Comparison of ENCODE assay signal across 32 cellular contexts in the genomic region with DNA sequence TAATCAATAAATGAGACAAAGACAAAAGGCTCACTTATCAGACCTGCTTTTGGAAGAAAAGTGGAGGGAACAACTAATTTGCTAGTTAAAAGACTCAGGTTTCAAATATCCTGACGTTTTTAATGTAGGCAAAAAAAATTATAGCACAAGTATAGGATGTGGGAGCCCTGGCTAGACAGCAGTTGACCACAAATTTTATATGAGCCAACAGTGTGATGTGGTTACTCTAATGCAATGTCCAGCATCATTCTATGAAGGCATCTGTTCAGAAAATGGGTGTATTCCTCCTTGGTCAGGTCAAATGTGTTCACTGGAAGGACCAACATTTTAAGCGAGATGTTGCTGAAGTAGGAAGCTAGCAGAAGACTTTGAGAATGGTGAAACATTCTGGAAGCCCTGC.
"Had no signal": no experiment of that assay in that cellular context is flagged by ENCODE, and none has a peak within 500 bp of the region (broad histone marks: within the 10 kb centered on the region; RNA-seq: fewer than 3 reads in every experiment).

No MANE protein-coding gene starts in this region.

- H3K9me3 ChIP-seq: ascending aorta, esophagus muscularis mucosa, gastroesophageal sphincter, pancreas, prostate gland, uterus had no signal

- H3K4me3 ChIP-seq: ascending aorta, esophagus muscularis mucosa, gastroesophageal sphincter, hepatocyte, pancreas, prostate gland, uterus had no signal

- H2AFZ ChIP-seq: hepatocyte had no signal

- H3K27me3 ChIP-seq: ascending aorta, esophagus muscularis mucosa, gastroesophageal sphincter, hepatocyte, pancreas, uterus had no signal

- ATAC-seq: activated CD4-positive, CD25-positive, alpha-beta regulatory T cell treated with anti-CD3 and anti-CD28 coated beads, Interleukin-2, amount 50 U/mL, for 24 hours; gastroesophageal sphincter; left colon; naive thymus-derived CD4-positive, alpha-beta T cell; pancreas; sciatic nerve; stimulated activated memory B cell treated with anti-CD40 and anti-IgM and Interleukin-4, amounts not matched to agents 10 μg/mL and 1 μg/mL and 100 μg/mL, for 72 hours; stimulated activated naive CD8-positive, alpha-beta T cell treated with anti-CD3 and anti-CD28 coated beads, Interleukin-15, amount 100 ng/mL, for 72 hours; T-helper 17 cell had no signal

- DNase-seq: activated CD4-positive, alpha-beta T cell treated with anti-CD3 and anti-CD28 coated beads for 48 hours; activated CD4-positive, alpha-beta T cell treated with anti-CD3 and anti-CD28 coated beads, Interleukin-2, amount 50 U/mL, for 48 hours; activated CD8-positive, alpha-beta memory T cell treated with anti-CD3 and anti-CD28 coated beads for 24 hours; activated effector memory CD4-positive, alpha-beta T cell treated with Interleukin-2 at 50 U/mL for 16 hours; activated naive CD4-positive, alpha-beta T cell treated with Interleukin-2 at 50 U/mL for 16 hours; dermis blood vessel endothelial cell; effector CD4-positive, alpha-beta T cell; left colon; midbrain; naive thymus-derived CD4-positive, alpha-beta T cell; nucleus accumbens; pancreas; retina; small intestine; stimulated activated CD4-positive, alpha-beta T cell treated with anti-CD3 and anti-CD28 coated beads, Interleukin-4, amount 100 ng/mL, for 4 hours; stimulated activated CD8-positive, alpha-beta memory T cell treated with anti-CD3 and anti-CD28 coated beads, Interleukin-4, amount 100 ng/mL, for 48 hours; stimulated activated naive CD8-positive, alpha-beta T cell treated with anti-CD3 and anti-CD28 coated beads, Interleukin-15, amount 100 ng/mL, for 72 hours; substantia nigra; T-helper 17 cell; T1000; uterus; WERI-Rb-1 had no signal

- H3K27ac ChIP-seq: ascending aorta, esophagus muscularis mucosa, gastroesophageal sphincter, hepatocyte, pancreas, prostate gland, uterus, WERI-Rb-1 had no signal

- FAIRE-seq: colon, keratinocyte, pancreas, small intestine had no signal

- H3K79me2 ChIP-seq: hepatocyte had no signal

- H3K4me1 ChIP-seq: ascending aorta, pancreas, prostate gland, uterus had no signal

- H3K4me2 ChIP-seq: hepatocyte had no signal

- H3K36me3 ChIP-seq: ascending aorta, esophagus muscularis mucosa, gastroesophageal sphincter, pancreas, prostate gland, uterus, WERI-Rb-1 had no signal
